Comparison of ENCODE assay signal across 8 cellular contexts in genomic region chr11:910589-911030, GRCh38. TPM values are rescaled to one million over a fixed set of nuclear protein-coding genes. Genes with fewer than 3 reads are reported as not detected.
DNase-seq lines count a peak whose midpoint lies in the region; TF ChIP-seq lines count a peak whose summit lies in the region.

CHID1 (minus strand) TSS chr11:910810; CDS start chr11:904816, 5,994 bp downstream.

- H3K36me3 Mint-ChIP-seq in HFFc6 (ENCODE audit: low read depth): 0 out of 2 replicates have a peak, but pooled peaks cover 3% of the 10 kb centered on the region

- TF ChIP-seq EP300 in transverse colon (IDR thresholded peaks at IDR 0.05; ENCODE audit: low read depth): no peak

- H3K4me3 Mint-ChIP-seq in HFFc6: peak within 1 kb of the TSS; percentile 93

- intact Hi-C loops in transverse colon (cut with DNase I; ENCODE audit: low total_unique reads): no loop called here

- H3K4me1 ChIP-seq in cardiac muscle cell (ENCODE audit: low read depth): peaks cover 10% of the 10 kb centered on the region
- peaks cover 12 to 17% (median 15%) of the 10 kb centered on the region in 4 donors for H3K4me1 ChIP-seq in transverse colon

- H3K9me3 ChIP-seq in cardiac muscle cell (ENCODE audit: low read depth): no peaks in the 10 kb centered on the region
- no peaks in the 10 kb centered on the region for H3K9me3 ChIP-seq in transverse colon

- peak; percentile 100 for DNase-seq in GM10266 (ENCODE audit: extremely low spot score)
- peak; percentile 51 for DNase-seq in HFFc6
- peak; percentile 89 for DNase-seq in NB4 (ENCODE audit: low read depth)
- DNase-seq in SW 1271 (lab: John Stamatoyannopoulos, UW): peak; percentile 65 to 78
- peak; percentile 67 for DNase-seq in activated naive CD8-positive, alpha-beta T cell treated with anti-CD3 and anti-CD28 coated beads, Interleukin-2, amount 50 U/mL, for 16 hours (ENCODE audit: low read depth, low spot score)
- peak; percentile 83 to 92 for DNase-seq in cardiac muscle cell (ENCODE audit: low read depth in 1 of 2, low spot score in 1 of 2)
- DNase-seq in pons (ENCODE audit: low spot score): peak; percentile 69
- DNase-seq in transverse colon: peak; percentile 91

- H3K27ac ChIP-seq in cardiac muscle cell (peak within 1 kb of the TSS; percentile 93), transverse colon (peak within 1 kb of the TSS; percentile 90 to 98 (median 94))

- H3K4me3 ChIP-seq in NB4 (ENCODE audit: low read depth, low read length) (peak within 1 kb of the TSS; percentile 73), cardiac muscle cell (peak within 1 kb of the TSS; percentile 89), transverse colon (peak within 1 kb of the TSS; percentile 81 to 95 (median 87))

- H3K4me1 Mint-ChIP-seq in HFFc6 (ENCODE audit: low read depth): peaks cover 24% of the 10 kb centered on the region

- TF ChIP-seq CTCF in GM10266 (IDR thresholded peaks at IDR 0.05; ENCODE audit: control insufficient read depth, insufficient read depth, low read depth, missing control alignments) (no peak), HFFc6 (IDR thresholded peaks at IDR 0.05) (no peak), NB4 (IDR thresholded peaks at IDR 0.05; ENCODE audit: low read depth, low read length) (no peak), cardiac muscle cell (IDR thresholded peaks at IDR 0.05; ENCODE audit: low read depth, low read length) (no peak), transverse colon (IDR thresholded peaks at IDR 0.05) (no peak)

- no peaks in the 10 kb centered on the region for H3K27me3 ChIP-seq in cardiac muscle cell
- H3K27me3 ChIP-seq in transverse colon: no peaks in the 10 kb centered on the region

- H3K27me3 Mint-ChIP-seq in HFFc6 (ENCODE audit: insufficient read depth): no peaks in the 10 kb centered on the region; the same call in 1 of the 2 replicates

- 0% methylated on average over 26 of the region's 59 CpGs; no CpG with 5 or more reads in 1 of the 2 donors for WGBS in transverse colon (ENCODE audit: low coverage in 1 of 2), 2 donors

- in situ Hi-C loops in transverse colon (cut with MboI; ENCODE audit: low pct_ligation_motif_present in 1 of 4, low pct_unique_long_range_greater_than_20kb in 1 of 4, low sequenced_read_pairs in 3 of 4): loop anchor here in 1 of 4 donors (25.0 kb wide), 1 partner anchor 127 kb away; the partner anchor contains the start of gene MUC6

- TF ChIP-seq POLR2A in NB4 (IDR thresholded peaks at IDR 0.05; ENCODE audit: extremely low read depth, insufficient read length) (peak; percentile 45), transverse colon (IDR thresholded peaks at IDR 0.05) (peak; percentile 7)

- H3K36me3 ChIP-seq in cardiac muscle cell (no peaks in the 10 kb centered on the region), transverse colon (no peaks in the 10 kb centered on the region)

- H3K27ac Mint-ChIP-seq in HFFc6: peak within 1 kb of the TSS; percentile 82

- H3K9me3 Mint-ChIP-seq in HFFc6: no peaks in the 10 kb centered on the region

RNA-seq across cellular contexts. Expression of gene CHID1, which starts in this region (rescaled TPM):
- 100 to 1,000 TPM; 116 to 145 (median 133) TPM for total RNA-seq in HFFc6 (2021; fragmentation: NEBNext Ultra II Directional; extraction: Animal tissue kit (Norgen Biotek cat#: 25700))
- total RNA-seq in cardiac muscle cell (58.1 and 67.7 TPM in 2 replicates), transverse colon (10 to 100 TPM; 15.3 to 58.2 (median 41.4) TPM)
- polyA plus RNA-seq in cardiac muscle cell: 145 and 187 TPM in 2 replicates

Comparison
In these comparisons a context has a peak if more than half of its experiments do, and no peak if none do; other contexts are left out.
1. Peak in every context shown above with its lines: DNase-seq, H3K4me3 ChIP-seq and H3K27ac ChIP-seq.